Comparison of ENCODE assay signal across 8 cellular contexts in the genomic region with DNA sequence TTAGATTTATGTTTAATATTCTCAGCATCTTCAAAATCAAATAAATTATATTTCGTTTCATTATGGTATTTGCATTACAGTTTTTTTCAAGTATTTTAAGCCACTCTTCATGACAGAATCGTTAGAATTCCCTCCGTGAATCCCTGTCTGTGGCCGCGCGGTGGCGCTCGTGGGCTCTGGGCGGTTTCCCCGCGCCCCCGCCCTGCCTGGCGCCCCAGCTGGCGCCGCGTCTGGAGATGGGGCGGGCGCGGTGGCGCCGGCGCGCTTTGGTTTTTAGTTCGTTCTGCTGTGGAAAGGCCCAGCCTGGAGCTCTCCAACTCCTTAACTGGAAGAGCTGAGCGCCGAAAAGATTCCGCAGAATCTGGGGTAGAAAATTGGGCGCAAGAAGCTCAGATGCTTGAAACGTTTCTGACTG. TPM values are rescaled to one million over a fixed set of nuclear protein-coding genes. Genes with fewer than 3 reads are reported as not detected.
DNase-seq lines count a peak whose midpoint lies in the region; ATAC-seq, FAIRE-seq and TF ChIP-seq lines count a peak whose summit lies in the region.

No MANE protein-coding gene starts in this region.

- H3K9me3 Mint-ChIP-seq in activated naive CD4-positive, alpha-beta T cell treated with anti-CD3 and anti-CD28 coated beads for 36 hours = peaks cover 4% of the 10 kb centered on the region

- no peak overlapping the region for H3K27ac Mint-ChIP-seq in activated naive CD4-positive, alpha-beta T cell treated with anti-CD3 and anti-CD28 coated beads for 36 hours

- intact Hi-C loops in activated naive CD4-positive, alpha-beta T cell treated with anti-CD3 and anti-CD28 coated beads for 36 hours (cut with micrococcal nuclease) = no loop called here

- CTCF ChIA-PET in activated naive CD4-positive, alpha-beta T cell treated with anti-CD3 and anti-CD28 coated beads for 36 hours (lab: Charles Lee) = interaction anchor here (0.9 to 1.1 kb wide), 2 partner anchors 15 to 17 kb away, joined by 3 to 5 read pairs; no protein-coding TSS in a partner anchor

- DNase-seq in BE2C = peak; percentile 70
- peak; percentile 41 for DNase-seq in HFF-Myc (ENCODE audit: extremely low read depth, low read depth)
- peak; percentile 62 for DNase-seq in activated naive CD4-positive, alpha-beta T cell treated with anti-CD3 and anti-CD28 coated beads for 36 hours
- peak; percentile 79 to 81 for DNase-seq in frontal cortex (ENCODE audit: low spot score in 2 of 2)
- DNase-seq in occipital lobe (lab: John Stamatoyannopoulos, UW) = peak; percentile 52
- no peak for DNase-seq in NK-92 (lab: John Stamatoyannopoulos, UW; ENCODE audit: unreplicated experiment)
- no peak for DNase-seq in COR-L47 (lab: John Stamatoyannopoulos, UW)

- H3K27me3 Mint-ChIP-seq in activated naive CD4-positive, alpha-beta T cell treated with anti-CD3 and anti-CD28 coated beads for 36 hours (ENCODE audit: low read depth) = no peaks in the 10 kb centered on the region

- peaks cover 16% of the 10 kb centered on the region for H3K36me3 Mint-ChIP-seq in activated naive CD4-positive, alpha-beta T cell treated with anti-CD3 and anti-CD28 coated beads for 36 hours (ENCODE audit: low read depth)

- H3K4me1 ChIP-seq in BE2C = no peaks in the 10 kb centered on the region

- peaks cover 13% of the 10 kb centered on the region for H3K4me1 Mint-ChIP-seq in activated naive CD4-positive, alpha-beta T cell treated with anti-CD3 and anti-CD28 coated beads for 36 hours (ENCODE audit: low read depth)

- peak; percentile 66 for TF ChIP-seq CTCF in BE2C (IDR thresholded peaks at IDR 0.05; ENCODE audit: low read depth, low read length)
- peak; percentile 79 for TF ChIP-seq CTCF in HFF-Myc (IDR thresholded peaks at IDR 0.05; ENCODE audit: low read depth, low read length, missing control alignments)

- no peaks in the 10 kb centered on the region for H3K36me3 ChIP-seq in BE2C

- H3K9me3 ChIP-seq in BE2C = no peaks in the 10 kb centered on the region

- H3K4me3 ChIP-seq in BE2C (ENCODE audit: low read depth, low read length) (peak overlapping the region; percentile 53), HFF-Myc (replicated peaks; ENCODE audit: low read depth, low read length) (peak overlapping the region; percentile 42)

- H3K4me3 Mint-ChIP-seq in activated naive CD4-positive, alpha-beta T cell treated with anti-CD3 and anti-CD28 coated beads for 36 hours = peak overlapping the region; percentile 54

- no peak for ATAC-seq in GM21723 (IDR thresholded peaks at IDR 0.05; ENCODE audit: unreplicated experiment)

- no peak for FAIRE-seq in frontal cortex (lab: Jason Lieb, UNC)

- H3K27me3 ChIP-seq in BE2C = no peaks in the 10 kb centered on the region

RNA-seq across cellular contexts. Expression of a gene that starts 25.7 kb away (rescaled TPM):
- 84.8 TPM for polyA plus RNA-seq in BE2C (2012; ENCODE audit: insufficient read depth, insufficient read length, low read depth)
- total RNA-seq in activated naive CD4-positive, alpha-beta T cell treated with anti-CD3 and anti-CD28 coated beads for 36 hours = 10 to 100 TPM; 78.5 to 81.1 TPM
- 216 TPM for total RNA-seq in frontal cortex
- total RNA-seq in occipital lobe = 215 TPM

RNA-seq across cellular contexts. Expression of a gene that starts 56.3 kb away (rescaled TPM):
- 5.4 TPM for polyA plus RNA-seq in BE2C (2012; ENCODE audit: insufficient read depth, insufficient read length, low read depth)
- under 1 TPM in 1 of 2 experiments, not detected in 1; 0.24 TPM for total RNA-seq in activated naive CD4-positive, alpha-beta T cell treated with anti-CD3 and anti-CD28 coated beads for 36 hours
- 6.1 TPM for total RNA-seq in frontal cortex
- total RNA-seq in occipital lobe = 6.9 TPM

Comparison
In these comparisons a context has a peak if more than half of its experiments do, and no peak if none do; other contexts are left out.
1. DNase-seq: peak in BE2C (single experiment), HFF-Myc (single experiment), activated naive CD4-positive, alpha-beta T cell treated with anti-CD3 and anti-CD28 coated beads for 36 hours (single experiment), frontal cortex (2 of 2) and occipital lobe (single experiment); none in NK-92 (single experiment) and COR-L47 (single experiment).